27 cellular contexts compared by ENCODE assay signal in genomic region chr11:131079036-131079435, GRCh38.
"Had no signal": no experiment of that assay in that cellular context is flagged by ENCODE, and none has a peak within 500 bp of the region (broad histone marks: within the 10 kb centered on the region; RNA-seq: fewer than 3 reads in every experiment).

No MANE protein-coding gene starts in this region.

- H3K9me3 Mint-ChIP-seq: activated CD4-positive, alpha-beta T cell treated with anti-CD3 and anti-CD28 coated beads, Interleukin-2, amount 10 ng/mL, durations not matched to agents 24 days and 14 days had no signal

- DNase-seq: activated B cell treated with CpG ODN at 0.5 μM for 24 hours; activated CD4-positive, alpha-beta T cell treated with anti-CD3 and anti-CD28 coated beads for 1 hour; activated CD4-positive, alpha-beta T cell treated with anti-CD3 and anti-CD28 coated beads, Interleukin-2, amount 10 ng/mL, durations not matched to agents 24 days and 14 days; activated CD4-positive, alpha-beta T cell treated with anti-CD3 and anti-CD28 coated beads, Interleukin-2, amount 50 U/mL, for 48 hours; activated effector memory CD4-positive, alpha-beta T cell treated with anti-CD3 and anti-CD28 coated beads, Interleukin-2, amount 50 U/mL, for 16 hours; activated naive CD4-positive, alpha-beta T cell treated with Interleukin-2 at 50 U/mL for 16 hours; activated naive CD8-positive, alpha-beta T cell treated with anti-CD3 and anti-CD28 coated beads, Interleukin-2, amount 50 U/mL, for 24 hours; activated T-cell treated with anti-CD3 and anti-CD28 coated beads, Interleukin-2, amount 50 U/mL, for 4 hours; amniotic stem cell; body of pancreas; MG63; MV-4-11; NCI-H1092 treated with DMSO at 0.1 percent for 48 hours; NCI-H1417 treated with DMSO at 0.1 percent for 48 hours; NCI-H1694; NCI-H2029; NCI-H2107; NCI-H345; NCI-H510A; PC-3; SIG-M5; T-cell; T-helper 2 cell; T1000 had no signal

- H3K27me3 Mint-ChIP-seq: activated B cell treated with CpG ODN at 0.5 μM for 24 hours; activated CD4-positive, alpha-beta T cell treated with anti-CD3 and anti-CD28 coated beads, Interleukin-2, amount 10 ng/mL, durations not matched to agents 24 days and 14 days; activated naive CD8-positive, alpha-beta T cell treated with anti-CD3 and anti-CD28 coated beads, Interleukin-2, amount 50 U/mL, for 24 hours; central memory CD8-positive, alpha-beta T cell; T-cell had no signal

- H3K27me3 ChIP-seq: ascending aorta, body of pancreas, MG63 had no signal

- H3K27ac Mint-ChIP-seq: activated B cell treated with CpG ODN at 0.5 μM for 24 hours; activated CD4-positive, alpha-beta T cell treated with anti-CD3 and anti-CD28 coated beads, Interleukin-2, amount 10 ng/mL, durations not matched to agents 24 days and 14 days; activated naive CD4-positive, alpha-beta T cell treated with anti-CD3 and anti-CD28 coated beads, Interleukin-2, amount 50 U/mL, for 72 hours; activated naive CD8-positive, alpha-beta T cell treated with anti-CD3 and anti-CD28 coated beads, Interleukin-2, amount 50 U/mL, for 24 hours; T-cell had no signal

- H3K4me1 Mint-ChIP-seq: activated B cell treated with CpG ODN at 0.5 μM for 24 hours; activated CD4-positive, alpha-beta T cell treated with anti-CD3 and anti-CD28 coated beads, Interleukin-2, amount 10 ng/mL, durations not matched to agents 24 days and 14 days; activated naive CD8-positive, alpha-beta T cell treated with anti-CD3 and anti-CD28 coated beads, Interleukin-2, amount 50 U/mL, for 24 hours; central memory CD8-positive, alpha-beta T cell; T-cell had no signal

- H3K36me3 Mint-ChIP-seq: activated naive CD4-positive, alpha-beta T cell treated with anti-CD3 and anti-CD28 coated beads, Interleukin-2, amount 50 U/mL, for 72 hours; T-cell had no signal

- H3K9me3 ChIP-seq: ascending aorta, body of pancreas, MG63 had no signal

- H3K4me3 ChIP-seq: ascending aorta, body of pancreas, MG63 had no signal

- H3K36me3 ChIP-seq: ascending aorta, MG63 had no signal

- H3K4me3 Mint-ChIP-seq: activated B cell treated with CpG ODN at 0.5 μM for 24 hours; activated CD4-positive, alpha-beta T cell treated with anti-CD3 and anti-CD28 coated beads, Interleukin-2, amount 10 ng/mL, durations not matched to agents 24 days and 14 days; activated naive CD8-positive, alpha-beta T cell treated with anti-CD3 and anti-CD28 coated beads, Interleukin-2, amount 50 U/mL, for 24 hours; activated T-cell treated with anti-CD3 and anti-CD28 coated beads, Interleukin-2, amount 50 U/mL, for 4 hours; central memory CD8-positive, alpha-beta T cell; T-cell had no signal

- H3K27ac ChIP-seq: ascending aorta, body of pancreas had no signal

- H3K4me1 ChIP-seq: ascending aorta, body of pancreas had no signal
